ENCODE assay signal across 13 cellular contexts in the genomic region with DNA sequence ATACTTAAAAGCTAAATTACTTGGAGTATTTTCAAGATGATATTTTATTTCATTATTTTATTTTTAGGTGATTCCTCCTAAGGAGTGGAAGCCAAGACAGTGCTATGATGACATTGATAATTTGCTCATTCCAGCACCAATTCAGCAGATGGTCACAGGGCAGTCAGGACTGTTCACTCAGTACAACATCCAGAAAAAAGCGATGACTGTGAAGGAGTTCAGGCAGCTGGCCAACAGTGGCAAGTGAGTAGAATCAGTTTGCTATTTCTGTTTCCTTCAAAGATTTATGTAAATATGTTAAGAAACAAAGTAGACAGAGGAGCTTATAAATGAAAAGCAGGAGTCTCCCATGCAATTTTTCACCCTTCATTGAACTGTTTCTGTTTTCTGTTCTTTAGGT. TPM values are rescaled to one million over a fixed set of nuclear protein-coding genes. Genes with fewer than 3 reads are reported as not detected.
DNase-seq lines count a peak whose midpoint lies in the region; ATAC-seq, FAIRE-seq and TF ChIP-seq lines count a peak whose summit lies in the region.
"Had no signal": no experiment of that assay in that cellular context is flagged by ENCODE, and none has a peak within 500 bp of the region (broad histone marks: within the 10 kb centered on the region; RNA-seq: fewer than 3 reads in every experiment).

No MANE protein-coding gene starts in this region.

- TF ChIP-seq CTCF in prostate gland (IDR thresholded peaks at IDR 0.05) = no peak

- 37% methylated on average over 1 of the region's 1 CpG for WGBS in prostate gland

- H3K4me1 ChIP-seq in prostate gland (replicated peaks) = no peaks in the 10 kb centered on the region
- H3K4me1 ChIP-seq: BLaER1, body of pancreas had no signal

- ATAC-seq in HG03108 (IDR thresholded peaks at IDR 0.05; ENCODE audit: unreplicated experiment) = no peak
- ATAC-seq: body of pancreas, gastrocnemius medialis, HCT116 had no signal

- no peak overlapping the region for H3K4me3 ChIP-seq in prostate gland
- H3K4me3 ChIP-seq: BLaER1, body of pancreas, gastrocnemius medialis had no signal

- no peaks in the 10 kb centered on the region for H3K27me3 ChIP-seq in prostate gland (replicated peaks; ENCODE audit: insufficient read depth)
- H3K27me3 ChIP-seq: BLaER1, body of pancreas, gastrocnemius medialis had no signal

- no peak overlapping the region for H3K27ac ChIP-seq in prostate gland
- H3K27ac ChIP-seq: BLaER1, body of pancreas, gastrocnemius medialis had no signal

- no peaks in the 10 kb centered on the region for H3K36me3 ChIP-seq in prostate gland
- H3K36me3 ChIP-seq: gastrocnemius medialis had no signal

- H3K9me3 ChIP-seq in prostate gland = no peaks in the 10 kb centered on the region
- H3K9me3 ChIP-seq: body of pancreas, gastrocnemius medialis had no signal

- intact Hi-C loops in prostate gland (cut with DNase I) = no loop called here

- TF ChIP-seq POLR2A in prostate gland (IDR thresholded peaks at IDR 0.05) = no peak

- peak; percentile 60 for DNase-seq in AG08395 (ENCODE audit: low spot score)
- peak; percentile 35 for DNase-seq in M059J (ENCODE audit: low read depth)
- peak; percentile 39 for DNase-seq in dedifferentiated amniotic fluid mesenchymal stem cell (ENCODE audit: extremely low spot score)
- no peak for DNase-seq in prostate gland (ENCODE audit: low spot score)
- DNase-seq in DMS153 treated with DMSO at 0.1 percent for 48 hours (lab: John Stamatoyannopoulos, UW; ENCODE audit: unreplicated experiment) = no peak
- no peak for DNase-seq in OCI-M1 (lab: John Stamatoyannopoulos, UW)
- DNase-seq: small intestine had no signal

- peak; percentile 27 for FAIRE-seq in islet of Langerhans (lab: Jason Lieb, UNC)
- FAIRE-seq: small intestine had no signal

RNA-seq across cellular contexts. Expression of gene KDM4C, which starts 47.8 kb away (rescaled TPM):
- total RNA-seq in M059J (2014; rRNA removed; shearing (Covaris generic)) = 17.7 and 17.8 TPM in 2 replicates
- total RNA-seq in prostate gland = 10 to 100 TPM; 18.1 to 27.7 TPM

Comparison
In these comparisons a context has a peak if more than half of its experiments do, and no peak if none do; other contexts are left out.
1. DNase-seq: peak in AG08395 (single experiment), M059J (single experiment) and dedifferentiated amniotic fluid mesenchymal stem cell (single experiment); none in prostate gland (single experiment), DMS153 treated with DMSO at 0.1 percent for 48 hours (single experiment) and OCI-M1 (single experiment).